Comparison of ENCODE assay signal across 8 cellular contexts in the genomic region with DNA sequence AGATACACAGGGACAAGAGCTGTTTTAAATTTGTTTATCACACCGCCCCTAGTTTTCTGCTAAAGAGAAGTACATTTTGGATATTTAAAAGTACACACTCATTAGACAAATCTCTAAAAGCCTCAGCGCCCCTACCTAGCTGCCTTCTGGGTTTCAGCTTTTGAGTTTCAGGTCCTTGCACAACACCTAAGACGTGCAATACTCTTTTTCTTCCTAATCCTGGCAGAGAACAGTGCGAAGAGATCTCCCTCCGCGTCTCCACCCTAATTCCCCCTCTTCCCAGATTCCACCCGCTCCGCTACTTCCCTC. TPM values are rescaled to one million over a fixed set of nuclear protein-coding genes. Genes with fewer than 3 reads are reported as not detected.
A peak's percentile ranks its signal among the peaks of the same experiment; 100 is the strongest.
DNase-seq lines count a peak whose midpoint lies in the region; ATAC-seq and TF ChIP-seq lines count a peak whose summit lies in the region.

No MANE protein-coding gene starts in this region.

- no peak for TF ChIP-seq CTCF in activated CD8-positive, alpha-beta T cell treated with anti-CD3 and anti-CD28 coated beads for 36 hours (IDR thresholded peaks at IDR 0.05)
- TF ChIP-seq CTCF in right lobe of liver (IDR thresholded peaks at IDR 0.05): no peak

- peaks cover 63% of the 10 kb centered on the region for H3K27me3 Mint-ChIP-seq in T-helper 1 cell treated with Interleukin-12 subunit alpha and Interleukin-12 subunit beta and Interleukin-4 antibody, amounts not matched to agents 30 μg/mL and 1 μg/mL, for 36 hours (ENCODE audit: low read depth)
- H3K27me3 Mint-ChIP-seq in activated CD8-positive, alpha-beta T cell treated with anti-CD3 and anti-CD28 coated beads for 36 hours: peaks cover 39% of the 10 kb centered on the region

- DNase-seq in T-helper 1 cell (no peak), right lobe of liver (no peak), amygdala (lab: John Stamatoyannopoulos, UW) (no peak)
- no peak for DNase-seq in activated CD8-positive, alpha-beta T cell treated with anti-CD3 and anti-CD28 coated beads for 36 hours
- no peak for DNase-seq in activated effector memory CD4-positive, alpha-beta T cell treated with anti-CD3 and anti-CD28 coated beads, Interleukin-2, amount 50 U/mL, for 16 hours

- H3K9me3 ChIP-seq in right lobe of liver: no peaks in the 10 kb centered on the region

- WGBS in right lobe of liver (ENCODE audit: insufficient coverage, low coverage, low lambda C conversion rate, missing lambda C conversion rate): 5% methylated on average over 8 of the region's 8 CpGs

- TF ChIP-seq POLR2A in right lobe of liver (IDR thresholded peaks at IDR 0.05): no peak

- H3K27me3 ChIP-seq in right lobe of liver: peaks cover 0 to 2% of the 10 kb centered on the region in 2 donors

- H3K4me3 Mint-ChIP-seq in T-helper 1 cell treated with Interleukin-12 subunit alpha and Interleukin-12 subunit beta and Interleukin-4 antibody, amounts not matched to agents 30 μg/mL and 1 μg/mL, for 36 hours: peak overlapping the region; percentile 92
- peak overlapping the region; percentile 72 for H3K4me3 Mint-ChIP-seq in activated CD8-positive, alpha-beta T cell treated with anti-CD3 and anti-CD28 coated beads for 36 hours

- CTCF ChIA-PET in activated CD8-positive, alpha-beta T cell treated with anti-CD3 and anti-CD28 coated beads for 36 hours (lab: Charles Lee): interaction anchor here (1.0 to 2.0 kb wide), 3 partner anchors 15 to 652 kb away, joined by 3 to 10 read pairs (median 3); no protein-coding TSS in a partner anchor

- POLR2A ChIA-PET in activated CD8-positive, alpha-beta T cell treated with anti-CD3 and anti-CD28 coated beads for 36 hours (lab: Charles Lee): no interaction called here

- H3K27ac ChIP-seq in right lobe of liver: no peak overlapping the region

- intact Hi-C loops in activated CD8-positive, alpha-beta T cell treated with anti-CD3 and anti-CD28 coated beads for 36 hours (cut with micrococcal nuclease): no loop called here
- intact Hi-C loops in right lobe of liver (cut with DNase I): no loop called here

- ATAC-seq in HG02870 (IDR thresholded peaks at IDR 0.05; ENCODE audit: unreplicated experiment) (peak; percentile 16), right lobe of liver (no peak), HG03469 (IDR thresholded peaks at IDR 0.05; ENCODE audit: unreplicated experiment) (no peak)
- ATAC-seq in activated CD8-positive, alpha-beta T cell treated with anti-CD3 and anti-CD28 coated beads for 36 hours: peak; percentile 2

- no peaks in the 10 kb centered on the region for H3K4me1 ChIP-seq in right lobe of liver

- H3K27ac Mint-ChIP-seq in T-helper 1 cell treated with Interleukin-12 subunit alpha and Interleukin-12 subunit beta and Interleukin-4 antibody, amounts not matched to agents 30 μg/mL and 1 μg/mL, for 36 hours: peak overlapping the region; percentile 77
- no peak overlapping the region for H3K27ac Mint-ChIP-seq in activated CD8-positive, alpha-beta T cell treated with anti-CD3 and anti-CD28 coated beads for 36 hours

- H3K36me3 Mint-ChIP-seq in T-helper 1 cell treated with Interleukin-12 subunit alpha and Interleukin-12 subunit beta and Interleukin-4 antibody, amounts not matched to agents 30 μg/mL and 1 μg/mL, for 36 hours (ENCODE audit: low read depth): peaks cover 9% of the 10 kb centered on the region
- no peaks in the 10 kb centered on the region for H3K36me3 Mint-ChIP-seq in activated CD8-positive, alpha-beta T cell treated with anti-CD3 and anti-CD28 coated beads for 36 hours (ENCODE audit: low read depth)

- no peaks in the 10 kb centered on the region for H3K9me3 Mint-ChIP-seq in T-helper 1 cell treated with Interleukin-12 subunit alpha and Interleukin-12 subunit beta and Interleukin-4 antibody, amounts not matched to agents 30 μg/mL and 1 μg/mL, for 36 hours
- H3K9me3 Mint-ChIP-seq in activated CD8-positive, alpha-beta T cell treated with anti-CD3 and anti-CD28 coated beads for 36 hours: no peaks in the 10 kb centered on the region

- peak overlapping the region; percentile 59 to 72 (median 71) for H3K4me3 ChIP-seq in right lobe of liver

- H3K36me3 ChIP-seq in right lobe of liver: no peaks in the 10 kb centered on the region

- peaks cover 20% of the 10 kb centered on the region for H3K4me1 Mint-ChIP-seq in T-helper 1 cell treated with Interleukin-12 subunit alpha and Interleukin-12 subunit beta and Interleukin-4 antibody, amounts not matched to agents 30 μg/mL and 1 μg/mL, for 36 hours (ENCODE audit: low read depth)
- H3K4me1 Mint-ChIP-seq in activated CD8-positive, alpha-beta T cell treated with anti-CD3 and anti-CD28 coated beads for 36 hours (ENCODE audit: low read depth): peaks cover 15% of the 10 kb centered on the region

RNA-seq across cellular contexts. Expression of gene KLF5, which starts 0.4 kb away (rescaled TPM):
- 1 to 10 TPM; 1.3 to 1.6 TPM for total RNA-seq in activated CD8-positive, alpha-beta T cell treated with anti-CD3 and anti-CD28 coated beads for 36 hours
- 1 to 10 TPM in 2 of 6 experiments, under 1 TPM in 4; 0.29 to 4.2 (median 0.74) TPM for total RNA-seq in right lobe of liver

Comparison
In these comparisons a context has a peak if more than half of its experiments do, and no peak if none do; other contexts are left out.
1. ATAC-seq: peak in HG02870 (single experiment) and activated CD8-positive, alpha-beta T cell treated with anti-CD3 and anti-CD28 coated beads for 36 hours (single experiment); none in right lobe of liver (0 of 4) and HG03469 (single experiment).